In genomic region chr3:68880632-68881031, GRCh38 we compare ENCODE assay signal across 22 cellular contexts. TPM values are rescaled to one million over a fixed set of nuclear protein-coding genes. Genes with fewer than 3 reads are reported as not detected.
"Had no signal": no experiment of that assay in that cellular context is flagged by ENCODE, and none has a peak within 500 bp of the region (broad histone marks: within the 10 kb centered on the region; RNA-seq: fewer than 3 reads in every experiment).

No MANE protein-coding gene starts in this region.

- H3K9me3 ChIP-seq: adrenal gland, breast epithelium had no signal

- H3K9ac ChIP-seq: KMS-11 had no signal

- H3K27me3 ChIP-seq: adrenal gland, breast epithelium had no signal

- H3K4me2 ChIP-seq: KMS-11 had no signal

- H3K27ac ChIP-seq: adrenal gland, breast epithelium, KMS-11 had no signal

- H3K4me3 Mint-ChIP-seq: activated CD8-positive, alpha-beta T cell treated with anti-CD3 and anti-CD28 coated beads for 36 hours; activated naive CD8-positive, alpha-beta T cell treated with anti-CD3 and anti-CD28 coated beads, Interleukin-2, amount 10 ng/mL, durations not matched to agents 7 days and 5 days; T-helper 1 cell treated with Interleukin-12 subunit alpha and Interleukin-12 subunit beta and Interleukin-4 antibody, amounts not matched to agents 30 μg/mL and 1 μg/mL, for 36 hours had no signal

- H3K4me3 ChIP-seq: adrenal gland, breast epithelium had no signal

- H3K36me3 Mint-ChIP-seq: activated naive CD8-positive, alpha-beta T cell treated with anti-CD3 and anti-CD28 coated beads, Interleukin-2, amount 10 ng/mL, durations not matched to agents 7 days and 5 days had no signal

- ATAC-seq: activated CD8-positive, alpha-beta T cell treated with anti-CD3 and anti-CD28 coated beads for 36 hours; PC-3 had no signal

- H3K4me1 Mint-ChIP-seq: activated naive CD8-positive, alpha-beta T cell treated with anti-CD3 and anti-CD28 coated beads, Interleukin-2, amount 10 ng/mL, durations not matched to agents 7 days and 5 days had no signal

- DNase-seq: activated CD4-positive, alpha-beta T cell treated with anti-CD3 and anti-CD28 coated beads for 4 hours; activated CD8-positive, alpha-beta memory T cell treated with anti-CD3 and anti-CD28 coated beads, Interleukin-2, amount 50 U/mL, for 4 hours; activated CD8-positive, alpha-beta T cell treated with anti-CD3 and anti-CD28 coated beads for 36 hours; activated naive CD4-positive, alpha-beta T cell treated with anti-CD3 and anti-CD28 coated beads, Interleukin-2, amount 50 U/mL, for 16 hours; activated naive CD8-positive, alpha-beta T cell treated with anti-CD3 and anti-CD28 coated beads, Interleukin-2, amount 10 ng/mL, durations not matched to agents 7 days and 5 days; adrenal gland; anterior cingulate cortex; NCI-H1092; NCI-H1417; NCI-H1930; NCI-H2171; NCI-H2227 treated with DMSO at 0.1 percent for 48 hours; NCI-H446 treated with DMSO at 0.1 percent for 48 hours; NCI-H524 treated with DMSO at 0.1 percent for 48 hours; NCI-H774; PC-3; SHP77 treated with DMSO at 0.1 percent for 48 hours had no signal

- H3K27ac Mint-ChIP-seq: activated CD8-positive, alpha-beta T cell treated with anti-CD3 and anti-CD28 coated beads for 36 hours; activated naive CD8-positive, alpha-beta T cell treated with anti-CD3 and anti-CD28 coated beads, Interleukin-2, amount 10 ng/mL, durations not matched to agents 7 days and 5 days; T-helper 1 cell treated with Interleukin-12 subunit alpha and Interleukin-12 subunit beta and Interleukin-4 antibody, amounts not matched to agents 30 μg/mL and 1 μg/mL, for 36 hours had no signal

- H3K4me1 ChIP-seq: adrenal gland, breast epithelium had no signal

- H3K36me3 ChIP-seq: adrenal gland, breast epithelium had no signal

- H3K9me3 Mint-ChIP-seq: activated CD8-positive, alpha-beta T cell treated with anti-CD3 and anti-CD28 coated beads for 36 hours; activated naive CD8-positive, alpha-beta T cell treated with anti-CD3 and anti-CD28 coated beads, Interleukin-2, amount 10 ng/mL, durations not matched to agents 7 days and 5 days; T-helper 1 cell treated with Interleukin-12 subunit alpha and Interleukin-12 subunit beta and Interleukin-4 antibody, amounts not matched to agents 30 μg/mL and 1 μg/mL, for 36 hours had no signal

RNA-seq across cellular contexts. Expression of gene TAFA4, which starts 51.7 kb away (rescaled TPM):
- total RNA-seq: activated CD8-positive, alpha-beta T cell treated with anti-CD3 and anti-CD28 coated beads for 36 hours; activated naive CD8-positive, alpha-beta T cell treated with anti-CD3 and anti-CD28 coated beads, Interleukin-2, amount 10 ng/mL, durations not matched to agents 7 days and 5 days; breast epithelium; MCF 10A; PC-3; SK-MEL-5 had no signal
